Comparison of ENCODE assay signal across 12 cellular contexts in genomic region chr3:39321574-39321983, GRCh38. TPM values are rescaled to one million over a fixed set of nuclear protein-coding genes. Genes with fewer than 3 reads are reported as not detected.
"Had no signal": no experiment of that assay in that cellular context is flagged by ENCODE, and none has a peak within 500 bp of the region (broad histone marks: within the 10 kb centered on the region; RNA-seq: fewer than 3 reads in every experiment).

No MANE protein-coding gene starts in this region.

RNA-seq across cellular contexts. Expression of gene CCR8, which starts 7.9 kb away (rescaled TPM):
- total RNA-seq: ascending aorta, gastrocnemius medialis, left lobe of liver, lung, mesothelial cell of epicardium, pancreas, pulmonary artery endothelial cell, testis, upper lobe of left lung had no signal
- polyA plus RNA-seq: adipose tissue, keratinocyte, pancreas had no signal

RNA-seq across cellular contexts. Expression of gene CX3CR1, which starts 41.7 kb away (rescaled TPM):
- total RNA-seq: ascending aorta, endodermal cell, pulmonary artery endothelial cell had no signal
